21 cellular contexts compared by ENCODE assay signal in the genomic region with DNA sequence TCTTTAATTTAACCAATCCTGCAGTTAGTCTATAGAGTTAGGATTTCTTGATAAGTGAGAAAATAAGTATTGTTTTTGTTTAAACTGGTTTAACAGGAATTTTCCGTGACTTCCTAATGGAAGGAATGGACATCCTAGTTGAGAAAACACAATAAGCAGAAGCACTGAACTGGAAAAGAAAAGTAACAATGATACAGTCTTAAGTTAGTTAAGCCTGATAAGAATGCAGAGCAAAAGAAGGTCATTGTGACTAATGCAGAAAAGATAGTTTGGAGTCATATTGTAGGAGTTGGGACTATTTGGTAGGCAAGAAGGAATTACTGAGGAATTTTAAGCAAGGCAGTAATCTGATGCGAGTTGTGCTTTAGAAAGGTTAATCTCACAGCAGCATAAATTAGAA. TPM values are rescaled to one million over a fixed set of nuclear protein-coding genes. Genes with fewer than 3 reads are reported as not detected.
DNase-seq lines count a peak whose midpoint lies in the region; ATAC-seq and TF ChIP-seq lines count a peak whose summit lies in the region.
"Had no signal": no experiment of that assay in that cellular context is flagged by ENCODE, and none has a peak within 500 bp of the region (broad histone marks: within the 10 kb centered on the region; RNA-seq: fewer than 3 reads in every experiment).

No MANE protein-coding gene starts in this region.

- no peak overlapping the region for H4K91ac ChIP-seq in mesenchymal stem cell (ENCODE audit: low read length)

- no peak overlapping the region for H2AFZ ChIP-seq in mesenchymal stem cell (ENCODE audit: low read depth, low read length)

- peak overlapping the region; percentile 36 for H3K9ac ChIP-seq in mesenchymal stem cell (ENCODE audit: low read length)

- no peak for TF ChIP-seq POLR2A in erythroblast (IDR thresholded peaks at IDR 0.05; ENCODE audit: low read length)

- no peak overlapping the region for H3K27ac Mint-ChIP-seq in activated T-cell treated with anti-CD3 and anti-CD28 coated beads, Interleukin-2, amount 50 U/mL, for 72 hours
- H3K27ac Mint-ChIP-seq in CD8-positive, alpha-beta memory T cell: peak overlapping the region in 1 of 8 donors; percentile 40
- H3K27ac Mint-ChIP-seq: activated CD4-positive, alpha-beta T cell treated with anti-CD3 and anti-CD28 coated beads, Interleukin-2, amount 10 ng/mL, durations not matched to agents 24 days and 14 days; immature natural killer cell; natural killer cell treated with Interleukin-12 subunit alpha and Interleukin-12 subunit beta and Interleukin-15 and Interleukin-18, amount 100 ng/mL, for 72 hours had no signal

- H4K8ac ChIP-seq in mesenchymal stem cell (ENCODE audit: low read length): no peak overlapping the region

- no peak overlapping the region for H3K14ac ChIP-seq in mesenchymal stem cell (ENCODE audit: low read length in 2 of 2)

- H3K36me3 Mint-ChIP-seq in activated T-cell treated with anti-CD3 and anti-CD28 coated beads, Interleukin-2, amount 50 U/mL, for 72 hours (ENCODE audit: insufficient read depth in 2 of 2): peaks cover 8 to 14% of the 10 kb centered on the region in 2 donors
- peaks cover 11 to 75% (median 31%) of the 10 kb centered on the region in 3 donors for H3K36me3 Mint-ChIP-seq in CD8-positive, alpha-beta memory T cell

- H3K27me3 Mint-ChIP-seq in activated T-cell treated with anti-CD3 and anti-CD28 coated beads, Interleukin-2, amount 50 U/mL, for 72 hours (ENCODE audit: low read depth): no peaks in the 10 kb centered on the region
- H3K27me3 Mint-ChIP-seq in CD8-positive, alpha-beta memory T cell: no peaks in the 10 kb centered on the region
- H3K27me3 Mint-ChIP-seq: activated CD4-positive, alpha-beta T cell treated with anti-CD3 and anti-CD28 coated beads, Interleukin-2, amount 10 ng/mL, durations not matched to agents 24 days and 14 days; natural killer cell treated with Interleukin-12 subunit alpha and Interleukin-12 subunit beta and Interleukin-15 and Interleukin-18, amount 100 ng/mL, for 72 hours had no signal

- H3K4me3 ChIP-seq in AG10803 (ENCODE audit: low read length) (no peak overlapping the region), mesenchymal stem cell (ENCODE audit: insufficient read depth in 1 of 2, low read depth in 1 of 2, low read length in 2 of 2) (no peak overlapping the region)
- no peak overlapping the region for H3K4me3 ChIP-seq in CD8-positive, alpha-beta memory T cell (ENCODE audit: low read length)
- H3K4me3 ChIP-seq: ascending aorta, coronary artery, Peyer's patch, psoas muscle, spleen, thyroid gland had no signal

- no peaks in the 10 kb centered on the region for H3K4me1 ChIP-seq in mesenchymal stem cell (ENCODE audit: control insufficient read depth, insufficient read depth, low read depth, low read length)
- H3K4me1 ChIP-seq in CD8-positive, alpha-beta memory T cell (ENCODE audit: insufficient read depth, low read length): no peaks in the 10 kb centered on the region
- H3K4me1 ChIP-seq: thyroid gland had no signal

- no peak overlapping the region for H3K23ac ChIP-seq in mesenchymal stem cell (ENCODE audit: low read length in 2 of 2)

- H3K36me3 ChIP-seq in mesenchymal stem cell (ENCODE audit: control insufficient read depth in 1 of 2, insufficient read depth in 2 of 2, low read depth in 1 of 2, low read length in 2 of 2): peaks cover 0 to 85% of the 10 kb centered on the region in 2 experiments
- peaks cover 22% of the 10 kb centered on the region for H3K36me3 ChIP-seq in CD8-positive, alpha-beta memory T cell (ENCODE audit: insufficient read depth, low read length)

- WGBS in mesenchymal stem cell: 96% methylated on average over 2 of the region's 2 CpGs

- no peak overlapping the region for H2BK12ac ChIP-seq in mesenchymal stem cell (ENCODE audit: low read length in 2 of 2)

- no peak overlapping the region for H3K18ac ChIP-seq in mesenchymal stem cell (ENCODE audit: low read depth in 1 of 2, low read length in 2 of 2)

- DNase-seq in AG10803 (ENCODE audit: low read depth): peak; percentile 38
- DNase-seq in mesenchymal stem cell: peak; percentile 11
- no peak for DNase-seq in activated T-cell treated with anti-CD3 and anti-CD28 coated beads, Interleukin-2, amount 50 U/mL, for 72 hours
- DNase-seq in CD8-positive, alpha-beta memory T cell: no peak
- no peak for DNase-seq in erythroblast (lab: John Stamatoyannopoulos, UW)
- no peak for DNase-seq in NCI-H345 treated with DMSO at 0.1 percent for 48 hours (lab: John Stamatoyannopoulos, UW; ENCODE audit: unreplicated experiment)
- DNase-seq: activated CD4-positive, alpha-beta T cell treated with anti-CD3 and anti-CD28 coated beads, Interleukin-2, amount 10 ng/mL, durations not matched to agents 24 days and 14 days; activated gamma-delta T cell; C1 segment of cervical spinal cord; head of caudate nucleus; immature natural killer cell; Peyer's patch; psoas muscle; spleen; thyroid gland had no signal

- POLR2A ChIA-PET in CD8-positive, alpha-beta memory T cell (lab: Charles Lee): no interaction called here

- no peaks in the 10 kb centered on the region for H3K9me3 Mint-ChIP-seq in activated T-cell treated with anti-CD3 and anti-CD28 coated beads, Interleukin-2, amount 50 U/mL, for 72 hours
- H3K9me3 Mint-ChIP-seq in CD8-positive, alpha-beta memory T cell: no peaks in the 10 kb centered on the region
- H3K9me3 Mint-ChIP-seq: activated CD4-positive, alpha-beta T cell treated with anti-CD3 and anti-CD28 coated beads, Interleukin-2, amount 10 ng/mL, durations not matched to agents 24 days and 14 days; immature natural killer cell; natural killer cell treated with Interleukin-12 subunit alpha and Interleukin-12 subunit beta and Interleukin-15 and Interleukin-18, amount 100 ng/mL, for 72 hours had no signal

- no peak for TF ChIP-seq RAD21 in Ishikawa (IDR thresholded peaks at IDR 0.05; ENCODE audit: low read depth)

- H3K4ac ChIP-seq in mesenchymal stem cell (ENCODE audit: low read depth in 1 of 2, low read length in 2 of 2): no peak overlapping the region

- no peak overlapping the region for H3K4me3 Mint-ChIP-seq in activated T-cell treated with anti-CD3 and anti-CD28 coated beads, Interleukin-2, amount 50 U/mL, for 72 hours
- H3K4me3 Mint-ChIP-seq in CD8-positive, alpha-beta memory T cell: no peak overlapping the region
- H3K4me3 Mint-ChIP-seq: activated CD4-positive, alpha-beta T cell treated with anti-CD3 and anti-CD28 coated beads, Interleukin-2, amount 10 ng/mL, durations not matched to agents 24 days and 14 days; immature natural killer cell; natural killer cell treated with Interleukin-12 subunit alpha and Interleukin-12 subunit beta and Interleukin-15 and Interleukin-18, amount 100 ng/mL, for 72 hours had no signal

- H2BK120ac ChIP-seq in mesenchymal stem cell (ENCODE audit: low read depth, low read length): no peak overlapping the region

- H3K4me2 ChIP-seq in mesenchymal stem cell (ENCODE audit: low read length, poor library complexity, severe bottlenecking): no peak overlapping the region

- no peak for TF ChIP-seq CTCF in AG10803 (conservative IDR thresholded peaks at IDR 0.05; ENCODE audit: low read length)

- peaks cover 4% of the 10 kb centered on the region for H3K79me1 ChIP-seq in mesenchymal stem cell (replicated peaks; ENCODE audit: low read length, poor library complexity, severe bottlenecking)

- CTCF ChIA-PET in CD8-positive, alpha-beta memory T cell (lab: Charles Lee): interaction anchor here (2.3 kb wide), 1 partner anchor 11 kb away, joined by 8 read pairs; the partner anchor contains the start of gene RNF141

- H3K27ac ChIP-seq in cingulate gyrus (ENCODE audit: low read depth, low read length): peak overlapping the region; percentile 58
- peak overlapping the region; percentile 45 for H3K27ac ChIP-seq in mesenchymal stem cell (ENCODE audit: low read length, poor library complexity, severe bottlenecking)
- no peak overlapping the region for H3K27ac ChIP-seq in CD8-positive, alpha-beta memory T cell (ENCODE audit: low read depth, low read length)
- H3K27ac ChIP-seq: coronary artery, Peyer's patch, psoas muscle, spleen, thyroid gland had no signal

- H2AK5ac ChIP-seq in mesenchymal stem cell (ENCODE audit: low read length, severe bottlenecking): no peak overlapping the region

- H3K27me3 ChIP-seq in mesenchymal stem cell (ENCODE audit: control insufficient read depth in 1 of 2, insufficient read depth in 1 of 2, low read length in 2 of 2): no peaks in the 10 kb centered on the region
- H3K27me3 ChIP-seq in CD8-positive, alpha-beta memory T cell (ENCODE audit: insufficient read depth, low read length, poor library complexity, severe bottlenecking): no peaks in the 10 kb centered on the region
- H3K27me3 ChIP-seq: ascending aorta, Peyer's patch, spleen, thyroid gland had no signal

- no peak overlapping the region for H2BK15ac ChIP-seq in mesenchymal stem cell (ENCODE audit: low read depth, poor library complexity, severe bottlenecking)

- peak; percentile 71; the same call in 1 of the 2 replicates for TF ChIP-seq EP300 in Ishikawa (IDR thresholded peaks at IDR 0.05; ENCODE audit: borderline replicate concordance)

- no peak for ATAC-seq in activated T-cell treated with anti-CD3 and anti-CD28 coated beads, Interleukin-2, amount 50 U/mL, for 72 hours (replicated peaks in 1 of 2)
- ATAC-seq: natural killer cell treated with Interleukin-12 subunit alpha and Interleukin-12 subunit beta and Interleukin-15 and Interleukin-18, amount 100 ng/mL, for 72 hours; psoas muscle had no signal

- no peaks in the 10 kb centered on the region for H3K9me3 ChIP-seq in mesenchymal stem cell (ENCODE audit: control insufficient read depth, low read length)
- no peaks in the 10 kb centered on the region for H3K9me3 ChIP-seq in CD8-positive, alpha-beta memory T cell (ENCODE audit: low read length)
- H3K9me3 ChIP-seq: ascending aorta, Peyer's patch, psoas muscle, spleen, thyroid gland had no signal

- no peak overlapping the region for H2BK5ac ChIP-seq in mesenchymal stem cell (ENCODE audit: low read depth, low read length, poor library complexity, severe bottlenecking)

- peaks cover 21% of the 10 kb centered on the region for H3K4me1 Mint-ChIP-seq in activated T-cell treated with anti-CD3 and anti-CD28 coated beads, Interleukin-2, amount 50 U/mL, for 72 hours (ENCODE audit: low read depth)
- H3K4me1 Mint-ChIP-seq in CD8-positive, alpha-beta memory T cell: peaks cover 2 to 8% (median 8%) of the 10 kb centered on the region in 3 donors
- H3K4me1 Mint-ChIP-seq: immature natural killer cell had no signal

TF ChIP-seq in Ishikawa, 13 proteins besides CTCF, POLR2A, EP300 and RAD21 (continues in another document):
- TF ChIP-seq CREB1 (IDR thresholded peaks at IDR 0.05; ENCODE audit: low read depth) (no peak), TEAD4 (IDR thresholded peaks at IDR 0.05) (peak; percentile 67; the same call in 1 of the 2 replicates)

RNA-seq across cellular contexts. Expression of gene RNF141, which starts 11.7 kb away (rescaled TPM):
- polyA plus RNA-seq in mesenchymal stem cell (2013, experiment 1 of 2): 22.6 TPM
- polyA plus RNA-seq in mesenchymal stem cell (2013, experiment 2 of 2): 23.1 TPM
- total RNA-seq in activated T-cell treated with anti-CD3 and anti-CD28 coated beads, Interleukin-2, amount 50 U/mL, for 72 hours: 10 to 100 TPM; 17.5 to 19.6 TPM
- total RNA-seq in CD8-positive, alpha-beta memory T cell: 10 to 100 TPM; 19.6 to 20.0 TPM
- polyA plus RNA-seq in CD8-positive, alpha-beta memory T cell: 19.2 TPM

RNA-seq across cellular contexts. Expression of gene LYVE1, which starts 39.2 kb away (rescaled TPM):
- 0.35 TPM for polyA plus RNA-seq in mesenchymal stem cell (2013, experiment 1 of 2)
- polyA plus RNA-seq in mesenchymal stem cell (2013, experiment 2 of 2): 0.32 TPM
- not detected for total RNA-seq in activated T-cell treated with anti-CD3 and anti-CD28 coated beads, Interleukin-2, amount 50 U/mL, for 72 hours
- not detected for total RNA-seq in CD8-positive, alpha-beta memory T cell
- polyA plus RNA-seq in CD8-positive, alpha-beta memory T cell: not detected
- total RNA-seq: activated CD4-positive, alpha-beta T cell treated with anti-CD3 and anti-CD28 coated beads, Interleukin-2, amount 10 ng/mL, durations not matched to agents 24 days and 14 days; MCF 10A; natural killer cell treated with Interleukin-12 subunit alpha and Interleukin-12 subunit beta and Interleukin-15 and Interleukin-18, amount 100 ng/mL, for 72 hours had no signal
- polyA plus RNA-seq: immature natural killer cell had no signal

Comparison
In these comparisons a context has a peak if more than half of its experiments do, and no peak if none do; other contexts are left out.
1. DNase-seq: peak in AG10803 (single experiment) and mesenchymal stem cell (single experiment); none in activated T-cell treated with anti-CD3 and anti-CD28 coated beads, Interleukin-2, amount 50 U/mL, for 72 hours (0 of 2), CD8-positive, alpha-beta memory T cell (0 of 5), erythroblast (0 of 2) and NCI-H345 treated with DMSO at 0.1 percent for 48 hours (single experiment).